Comparison of ENCODE assay signal across 17 cellular contexts in the genomic region with DNA sequence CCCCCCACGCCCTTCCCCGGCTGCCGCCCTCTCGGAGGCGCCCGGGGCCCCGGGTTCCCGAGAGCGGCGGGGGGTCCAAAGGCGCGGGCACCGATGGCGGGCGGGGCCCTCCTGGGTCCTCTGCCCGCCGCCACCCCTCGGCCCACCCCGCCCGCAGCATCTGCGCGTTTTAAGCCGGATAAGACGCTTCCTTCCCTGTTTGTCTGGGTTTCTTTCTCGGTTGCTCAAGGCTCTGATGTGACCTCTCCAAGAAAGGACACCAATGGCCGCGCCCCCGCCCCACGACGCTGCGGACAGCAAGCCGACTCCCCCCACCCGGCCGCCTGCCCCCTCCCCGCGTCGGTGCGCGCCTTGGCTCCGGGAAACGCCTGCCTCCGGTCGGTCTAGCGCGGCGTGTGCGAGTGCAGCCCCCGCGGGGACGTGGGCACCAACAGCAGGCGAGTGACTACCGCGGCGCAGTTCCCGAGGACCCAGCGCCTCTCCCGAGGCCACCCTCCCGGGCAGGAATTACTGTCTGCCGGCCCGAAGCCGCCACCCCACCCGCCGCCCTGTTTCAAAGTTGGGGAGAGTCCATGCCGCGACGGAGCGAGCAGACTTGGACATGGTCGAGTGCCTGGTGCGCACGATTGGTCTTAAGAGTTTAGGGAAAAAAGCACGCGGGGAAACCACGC. TPM values are rescaled to one million over a fixed set of nuclear protein-coding genes. Genes with fewer than 3 reads are reported as not detected.
DNase-seq lines count a peak whose midpoint lies in the region; ATAC-seq, FAIRE-seq and TF ChIP-seq lines count a peak whose summit lies in the region.
"Had no signal": no experiment of that assay in that cellular context is flagged by ENCODE, and none has a peak within 500 bp of the region (broad histone marks: within the 10 kb centered on the region; RNA-seq: fewer than 3 reads in every experiment).

No MANE protein-coding gene starts in this region.

- TF ChIP-seq EP300 in neural cell (conservative IDR thresholded peaks at IDR 0.05; ENCODE audit: poor library complexity, severe bottlenecking), result no peak

- peak overlapping the region; percentile 37 to 57 (median 48) for H3K4me3 ChIP-seq in BLaER1 treated with 17β-estradiol and CSF1 and Interleukin-3, amounts not matched to agents 10 nM and 100 nM
- peak overlapping the region; percentile 39 for H3K4me3 ChIP-seq in HUES64 (ENCODE audit: low read length)
- no peak overlapping the region for H3K4me3 ChIP-seq in hepatocyte
- H3K4me3 ChIP-seq in neural cell (ENCODE audit: low read length), result peak overlapping the region; percentile 56
- no peak overlapping the region for H3K4me3 ChIP-seq in mucosa of descending colon
- H3K4me3 ChIP-seq: A549, GM23248 had no signal

- H3K4me2 ChIP-seq in BLaER1 treated with 17β-estradiol and CSF1 and Interleukin-3, amounts not matched to agents 10 nM and 100 nM, result peak overlapping the region; percentile 54 to 88 (median 77)
- peak overlapping the region; percentile 68 for H3K4me2 ChIP-seq in hepatocyte
- no peak overlapping the region for H3K4me2 ChIP-seq in neural cell (ENCODE audit: low read length)
- H3K4me2 ChIP-seq: A549 had no signal

- H3K27ac ChIP-seq in BLaER1 treated with 17β-estradiol and CSF1 and Interleukin-3, amounts not matched to agents 10 nM and 100 nM, result no peak overlapping the region; a peak in 1 of 22 replicates
- H3K27ac ChIP-seq in HUES64 (ENCODE audit: low read depth, low read length) (no peak overlapping the region), hepatocyte (no peak overlapping the region), neural cell (ENCODE audit: low read length) (no peak overlapping the region)
- H3K27ac ChIP-seq: A549, GM23248 had no signal

- H3K9me2 ChIP-seq in hepatocyte (replicated peaks; ENCODE audit: insufficient read depth), result no peaks in the 10 kb centered on the region
- H3K9me2 ChIP-seq in neural cell (ENCODE audit: insufficient read depth, low read length), result no peaks in the 10 kb centered on the region

- H3F3A ChIP-seq in neural cell (ENCODE audit: insufficient read depth, low read length, poor library complexity, severe bottlenecking), result no peaks in the 10 kb centered on the region

- no peaks in the 10 kb centered on the region for H3K36me3 ChIP-seq in BLaER1 treated with 17β-estradiol and CSF1 and Interleukin-3, amounts not matched to agents 10 nM and 100 nM
- H3K36me3 ChIP-seq in HUES64 (ENCODE audit: insufficient read depth, low read length), result no peaks in the 10 kb centered on the region
- no peaks in the 10 kb centered on the region for H3K36me3 ChIP-seq in hepatocyte (replicated peaks; ENCODE audit: insufficient read depth, low read depth)
- no peaks in the 10 kb centered on the region for H3K36me3 ChIP-seq in neural cell (ENCODE audit: insufficient read depth, low read length)
- H3K36me3 ChIP-seq in mucosa of descending colon (ENCODE audit: low read depth), result no peaks in the 10 kb centered on the region

- WGBS in HUES64, result 2% methylated on average over 71 of the region's 73 CpGs
- WGBS in hepatocyte (ENCODE audit: low lambda C conversion rate, missing lambda C conversion rate), result 2% methylated on average over 42 of the region's 73 CpGs

- TF ChIP-seq CTCF in hepatocyte (IDR thresholded peaks at IDR 0.05; ENCODE audit: poor library complexity) (no peak), neural cell (IDR thresholded peaks at IDR 0.05; ENCODE audit: poor library complexity, severe bottlenecking) (no peak), mucosa of descending colon (IDR thresholded peaks at IDR 0.05) (no peak)

- H3K9me3 ChIP-seq in BLaER1 treated with 17β-estradiol and CSF1 and Interleukin-3, amounts not matched to agents 10 nM and 100 nM (replicated peaks in 1 of 11), result peaks cover 0 to 6% (median 0%) of the 10 kb centered on the region in 11 experiments; a peak in 2 of 22 replicates
- H3K9me3 ChIP-seq in HUES64 (ENCODE audit: insufficient read depth, low read depth, low read length) (no peaks in the 10 kb centered on the region), hepatocyte (ENCODE audit: low read depth) (no peaks in the 10 kb centered on the region), neural cell (ENCODE audit: low read length) (no peaks in the 10 kb centered on the region), mucosa of descending colon (no peaks in the 10 kb centered on the region)
- H3K9me3 ChIP-seq: A549 had no signal

- no peak overlapping the region for H2AFZ ChIP-seq in hepatocyte
- no peak overlapping the region for H2AFZ ChIP-seq in neural cell (ENCODE audit: low read depth, low read length)
- H2AFZ ChIP-seq: GM23248 had no signal

- H3K79me2 ChIP-seq in hepatocyte, result no peaks in the 10 kb centered on the region
- H3K79me2 ChIP-seq in neural cell (replicated peaks; ENCODE audit: insufficient read depth, low read length), result no peaks in the 10 kb centered on the region

- peaks cover 99 to 100% (median 100%) of the 10 kb centered on the region in 11 experiments for H3K27me3 ChIP-seq in BLaER1 treated with 17β-estradiol and CSF1 and Interleukin-3, amounts not matched to agents 10 nM and 100 nM
- peaks cover 99% of the 10 kb centered on the region for H3K27me3 ChIP-seq in HUES64 (ENCODE audit: insufficient read depth, low read length)
- peaks cover 90% of the 10 kb centered on the region for H3K27me3 ChIP-seq in hepatocyte
- peaks cover 97% of the 10 kb centered on the region for H3K27me3 ChIP-seq in neural cell (ENCODE audit: insufficient read depth, low read depth, low read length)

- intact Hi-C loops in mucosa of descending colon (cut with DNase I, micrococcal nuclease), result no loop called here

- FAIRE-seq in urothelium cell line (lab: Jason Lieb, UNC), result no peak
- FAIRE-seq: A549 had no signal

- peaks cover 8 to 22% (median 15%) of the 10 kb centered on the region in 10 experiments; a peak in 16 of 20 replicates for H3K4me1 ChIP-seq in BLaER1 treated with 17β-estradiol and CSF1 and Interleukin-3, amounts not matched to agents 10 nM and 100 nM
- H3K4me1 ChIP-seq in HUES64 (ENCODE audit: insufficient read depth, low read length) (0 out of 2 replicates have a peak, but pooled peaks cover 13% of the 10 kb centered on the region), hepatocyte (ENCODE audit: insufficient read depth) (peaks cover 4% of the 10 kb centered on the region), mucosa of descending colon (ENCODE audit: low read depth) (no peaks in the 10 kb centered on the region)
- H3K4me1 ChIP-seq: A549 had no signal

- peak overlapping the region in 3 of 11 experiments; percentile 11 to 37 (median 15); a peak in 3 of 22 replicates for H3K9ac ChIP-seq in BLaER1 treated with 17β-estradiol and CSF1 and Interleukin-3, amounts not matched to agents 10 nM and 100 nM
- no peak overlapping the region for H3K9ac ChIP-seq in HUES64 (ENCODE audit: low read depth, low read length)
- H3K9ac ChIP-seq in neural cell (ENCODE audit: low read length), result no peak overlapping the region
- H3K9ac ChIP-seq: GM23248 had no signal

- TF ChIP-seq RAD21 in neural cell (conservative IDR thresholded peaks at IDR 0.05), result no peak

- H4K20me1 ChIP-seq in BLaER1 treated with 17β-estradiol and CSF1 and Interleukin-3, amounts not matched to agents 10 nM and 100 nM, result peaks cover 0 to 77% (median 53%) of the 10 kb centered on the region in 11 experiments; a peak in 16 of 22 replicates
- no peaks in the 10 kb centered on the region for H4K20me1 ChIP-seq in hepatocyte (ENCODE audit: insufficient read depth, poor library complexity, severe bottlenecking)
- no peaks in the 10 kb centered on the region for H4K20me1 ChIP-seq in neural cell (ENCODE audit: insufficient read depth)

- DNase-seq in hepatocyte (ENCODE audit: low spot score) (no peak), ureter (ENCODE audit: low spot score) (no peak), mucosa of descending colon (no peak), urothelium cell line (ENCODE audit: low spot score) (no peak)
- DNase-seq: GM23248, HFFc6, MM.1S, NCI-H1105 treated with DMSO at 0.1 percent for 48 hours, NCI-H187, NCI-H446 treated with DMSO at 0.1 percent for 48 hours, NCI-H82, SHP77 treated with DMSO at 0.1 percent for 48 hours had no signal

- ATAC-seq in mucosa of descending colon, result no peak
- ATAC-seq: A549 had no signal

TF ChIP-seq in neural cell, 6 proteins besides CTCF, POLR2A, EP300 and RAD21:
- TF ChIP-seq SMC3 (conservative IDR thresholded peaks at IDR 0.05; ENCODE audit: poor library complexity), result no peak
- TF ChIP-seq POLR2AphosphoS5 (IDR thresholded peaks at IDR 0.05), result no peak
- TF ChIP-seq MXI1 (conservative IDR thresholded peaks at IDR 0.05; ENCODE audit: poor library complexity, severe bottlenecking), result no peak
- no peak for TF ChIP-seq EZH2 (IDR thresholded peaks at IDR 0.05; ENCODE audit: borderline replicate concordance, insufficient read depth, low read length, poor library complexity, severe bottlenecking)
- no peak for TF ChIP-seq TAF1 (IDR thresholded peaks at IDR 0.05; ENCODE audit: low read depth)
- TF ChIP-seq, protein P1, sequence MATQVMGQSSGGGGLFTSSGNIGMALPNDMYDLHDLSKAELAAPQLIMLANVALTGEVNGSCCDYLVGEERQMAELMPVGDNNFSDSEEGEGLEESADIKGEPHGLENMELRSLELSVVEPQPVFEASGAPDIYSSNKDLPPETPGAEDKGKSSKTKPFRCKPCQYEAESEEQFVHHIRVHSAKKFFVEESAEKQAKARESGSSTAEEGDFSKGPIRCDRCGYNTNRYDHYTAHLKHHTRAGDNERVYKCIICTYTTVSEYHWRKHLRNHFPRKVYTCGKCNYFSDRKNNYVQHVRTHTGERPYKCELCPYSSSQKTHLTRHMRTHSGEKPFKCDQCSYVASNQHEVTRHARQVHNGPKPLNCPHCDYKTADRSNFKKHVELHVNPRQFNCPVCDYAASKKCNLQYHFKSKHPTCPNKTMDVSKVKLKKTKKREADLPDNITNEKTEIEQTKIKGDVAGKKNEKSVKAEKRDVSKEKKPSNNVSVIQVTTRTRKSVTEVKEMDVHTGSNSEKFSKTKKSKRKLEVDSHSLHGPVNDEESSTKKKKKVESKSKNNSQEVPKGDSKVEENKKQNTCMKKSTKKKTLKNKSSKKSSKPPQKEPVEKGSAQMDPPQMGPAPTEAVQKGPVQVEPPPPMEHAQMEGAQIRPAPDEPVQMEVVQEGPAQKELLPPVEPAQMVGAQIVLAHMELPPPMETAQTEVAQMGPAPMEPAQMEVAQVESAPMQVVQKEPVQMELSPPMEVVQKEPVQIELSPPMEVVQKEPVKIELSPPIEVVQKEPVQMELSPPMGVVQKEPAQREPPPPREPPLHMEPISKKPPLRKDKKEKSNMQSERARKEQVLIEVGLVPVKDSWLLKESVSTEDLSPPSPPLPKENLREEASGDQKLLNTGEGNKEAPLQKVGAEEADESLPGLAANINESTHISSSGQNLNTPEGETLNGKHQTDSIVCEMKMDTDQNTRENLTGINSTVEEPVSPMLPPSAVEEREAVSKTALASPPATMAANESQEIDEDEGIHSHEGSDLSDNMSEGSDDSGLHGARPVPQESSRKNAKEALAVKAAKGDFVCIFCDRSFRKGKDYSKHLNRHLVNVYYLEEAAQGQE (IDR thresholded peaks at IDR 0.05; ENCODE audit: borderline replicate concordance), result no peak

RNA-seq across cellular contexts. Expression of gene HMX1, which starts 21.1 kb away (rescaled TPM):
- 0.25 TPM for polyA plus RNA-seq in HUES64 (2013, experiment 1 of 2)
- 0.13 TPM for polyA plus RNA-seq in HUES64 (2013, experiment 2 of 2)
- total RNA-seq in hepatocyte (not detected in 2 replicates), ureter (not detected), mucosa of descending colon (under 1 TPM in 1 of 3 donors, not detected in 2; 0.19 TPM)
- polyA plus RNA-seq in hepatocyte (not detected in 2 replicates), neural cell (0.89 and 1.1 TPM in 2 replicates)
- polyA minus RNA-seq in neural cell, result 0.73 and 0.93 TPM in 2 replicates
- total RNA-seq: CD4-positive, CD25-positive, alpha-beta regulatory T cell; GM23248; HFFc6 had no signal
- polyA plus RNA-seq: CD4-positive, CD25-positive, alpha-beta regulatory T cell; GM23248 had no signal

Comparison
In these comparisons a context has a peak if more than half of its experiments do, and no peak if none do; other contexts are left out.
1. H3K4me3 ChIP-seq: peak in BLaER1 treated with 17β-estradiol and CSF1 and Interleukin-3, amounts not matched to agents 10 nM and 100 nM (10 of 10), HUES64 (single experiment) and neural cell (single experiment); none in hepatocyte (single experiment) and mucosa of descending colon (single experiment).